In the genomic region with DNA sequence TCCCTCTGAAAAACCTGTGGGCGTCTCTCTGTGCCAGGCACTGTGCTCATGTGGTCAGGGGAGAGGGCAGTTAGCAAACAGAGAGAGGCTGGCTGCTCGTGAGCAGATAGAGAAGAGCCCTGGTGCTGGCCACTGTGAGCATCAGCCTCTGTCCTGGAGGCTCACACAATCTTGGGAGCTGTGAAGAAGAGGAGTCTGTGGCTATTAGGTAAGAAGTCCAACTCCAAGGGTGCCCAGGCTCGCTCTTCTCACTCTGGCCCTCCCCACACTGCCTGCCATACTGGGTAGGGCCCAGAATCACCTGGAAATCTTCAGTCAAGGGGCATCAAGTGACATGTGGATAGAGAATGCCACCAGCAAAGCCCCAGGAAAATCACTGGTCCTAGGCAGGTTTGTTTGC, we compare ENCODE assay signal across 23 cellular contexts. TPM values are rescaled to one million over a fixed set of nuclear protein-coding genes. Genes with fewer than 3 reads are reported as not detected.
DNase-seq lines count a peak whose midpoint lies in the region; ATAC-seq and TF ChIP-seq lines count a peak whose summit lies in the region.
"Had no signal": no experiment of that assay in that cellular context is flagged by ENCODE, and none has a peak within 500 bp of the region (broad histone marks: within the 10 kb centered on the region; RNA-seq: fewer than 3 reads in every experiment).

No MANE protein-coding gene starts in this region.

- no peaks in the 10 kb centered on the region for H3K27me3 ChIP-seq in thyroid gland
- H3K27me3 ChIP-seq: BE2C had no signal

- intact Hi-C loops in Calu3 (cut with micrococcal nuclease; ENCODE audit: unreplicated experiment) (no loop called here), thyroid gland (cut with DNase I) (no loop called here)

- H3K27ac Mint-ChIP-seq in activated naive CD4-positive, alpha-beta T cell treated with anti-CD3 and anti-CD28 coated beads, Interleukin-2, amount 50 U/mL, for 24 hours = peak overlapping the region; percentile 27
- H3K27ac Mint-ChIP-seq in activated CD8-positive, alpha-beta memory T cell treated with anti-CD3 and anti-CD28 coated beads, Interleukin-2, amount 10 ng/mL, durations not matched to agents 7 days and 5 days = no peak overlapping the region
- peak overlapping the region in 5 of 6 donors; percentile 12 to 56 (median 15) for H3K27ac Mint-ChIP-seq in immature natural killer cell
- no peak overlapping the region for H3K27ac Mint-ChIP-seq in Calu3 (ENCODE audit: unreplicated experiment)
- H3K27ac Mint-ChIP-seq: HFFc6 had no signal

- H3K4me1 ChIP-seq in thyroid gland = no peaks in the 10 kb centered on the region
- H3K4me1 ChIP-seq: BE2C had no signal

- no peaks in the 10 kb centered on the region for H3K27me3 Mint-ChIP-seq in activated naive CD4-positive, alpha-beta T cell treated with anti-CD3 and anti-CD28 coated beads, Interleukin-2, amount 50 U/mL, for 24 hours
- H3K27me3 Mint-ChIP-seq in activated CD8-positive, alpha-beta memory T cell treated with anti-CD3 and anti-CD28 coated beads, Interleukin-2, amount 10 ng/mL, durations not matched to agents 7 days and 5 days = no peaks in the 10 kb centered on the region
- peaks cover 0 to 2% (median 2%) of the 10 kb centered on the region in 3 donors for H3K27me3 Mint-ChIP-seq in immature natural killer cell (ENCODE audit: low read depth in 3 of 3)
- peaks cover 51% of the 10 kb centered on the region for H3K27me3 Mint-ChIP-seq in Calu3 (ENCODE audit: unreplicated experiment)
- H3K27me3 Mint-ChIP-seq: CD4-positive, CD25-positive, alpha-beta regulatory T cell had no signal

- no peak overlapping the region for H3K4me3 Mint-ChIP-seq in activated naive CD4-positive, alpha-beta T cell treated with anti-CD3 and anti-CD28 coated beads, Interleukin-2, amount 50 U/mL, for 24 hours
- no peak overlapping the region for H3K4me3 Mint-ChIP-seq in activated CD8-positive, alpha-beta memory T cell treated with anti-CD3 and anti-CD28 coated beads, Interleukin-2, amount 10 ng/mL, durations not matched to agents 7 days and 5 days
- no peak overlapping the region for H3K4me3 Mint-ChIP-seq in immature natural killer cell
- H3K4me3 Mint-ChIP-seq in Calu3 (ENCODE audit: low read depth, unreplicated experiment) = no peak overlapping the region
- H3K4me3 Mint-ChIP-seq: CD4-positive, CD25-positive, alpha-beta regulatory T cell; HFFc6 had no signal

- H3K36me3 Mint-ChIP-seq in activated naive CD4-positive, alpha-beta T cell treated with anti-CD3 and anti-CD28 coated beads, Interleukin-2, amount 50 U/mL, for 24 hours = peaks cover 13% of the 10 kb centered on the region
- peaks cover 10% of the 10 kb centered on the region for H3K36me3 Mint-ChIP-seq in activated CD8-positive, alpha-beta memory T cell treated with anti-CD3 and anti-CD28 coated beads, Interleukin-2, amount 10 ng/mL, durations not matched to agents 7 days and 5 days
- peaks cover 11 to 25% (median 17%) of the 10 kb centered on the region in 3 donors for H3K36me3 Mint-ChIP-seq in immature natural killer cell
- no peaks in the 10 kb centered on the region for H3K36me3 Mint-ChIP-seq in Calu3 (ENCODE audit: insufficient read depth, unreplicated experiment)

- H3K36me3 ChIP-seq in thyroid gland = no peaks in the 10 kb centered on the region
- H3K36me3 ChIP-seq: BE2C had no signal

- H3K4me3 ChIP-seq in thyroid gland (replicated peaks in 1 of 3) = no peak overlapping the region

- CTCF ChIA-PET in activated CD8-positive, alpha-beta memory T cell treated with anti-CD3 and anti-CD28 coated beads, Interleukin-2, amount 10 ng/mL, durations not matched to agents 7 days and 5 days (lab: Charles Lee) = no interaction called here
- CTCF ChIA-PET in Calu3 (lab: Charles Lee) = no interaction called here

- BruUV-seq in Calu3 (replicated peaks; lab: Mats Ljungman, UMichigan) = no TSS peak

- ATAC-seq in activated CD8-positive, alpha-beta memory T cell treated with anti-CD3 and anti-CD28 coated beads, Interleukin-2, amount 10 ng/mL, durations not matched to agents 7 days and 5 days = no peak
- no peak for ATAC-seq in HG03139 (IDR thresholded peaks at IDR 0.05; ENCODE audit: unreplicated experiment)
- ATAC-seq: PC-3 had no signal

- H3K4me1 Mint-ChIP-seq in activated naive CD4-positive, alpha-beta T cell treated with anti-CD3 and anti-CD28 coated beads, Interleukin-2, amount 50 U/mL, for 24 hours = peaks cover 94% of the 10 kb centered on the region
- H3K4me1 Mint-ChIP-seq in activated CD8-positive, alpha-beta memory T cell treated with anti-CD3 and anti-CD28 coated beads, Interleukin-2, amount 10 ng/mL, durations not matched to agents 7 days and 5 days = peaks cover 24% of the 10 kb centered on the region
- peaks cover 26 to 52% of the 10 kb centered on the region in 2 donors for H3K4me1 Mint-ChIP-seq in immature natural killer cell
- peaks cover 11% of the 10 kb centered on the region for H3K4me1 Mint-ChIP-seq in Calu3 (ENCODE audit: low read depth, unreplicated experiment)

- no peaks in the 10 kb centered on the region for H3K9me3 Mint-ChIP-seq in activated naive CD4-positive, alpha-beta T cell treated with anti-CD3 and anti-CD28 coated beads, Interleukin-2, amount 50 U/mL, for 24 hours
- no peaks in the 10 kb centered on the region for H3K9me3 Mint-ChIP-seq in activated CD8-positive, alpha-beta memory T cell treated with anti-CD3 and anti-CD28 coated beads, Interleukin-2, amount 10 ng/mL, durations not matched to agents 7 days and 5 days (ENCODE audit: low read depth)
- H3K9me3 Mint-ChIP-seq in immature natural killer cell (no peaks in the 10 kb centered on the region), Calu3 (ENCODE audit: low read depth, unreplicated experiment) (no peaks in the 10 kb centered on the region)
- H3K9me3 Mint-ChIP-seq: CD4-positive, CD25-positive, alpha-beta regulatory T cell; HFFc6 had no signal

- H3K9me3 ChIP-seq in thyroid gland = no peaks in the 10 kb centered on the region
- H3K9me3 ChIP-seq: BE2C had no signal

- TF ChIP-seq CTCF in Calu3 (IDR thresholded peaks at IDR 0.05; ENCODE audit: unreplicated experiment) (no peak), thyroid gland (IDR thresholded peaks at IDR 0.05) (no peak)

- 83 to 86% methylated on average over 3 of the region's 3 CpGs for WGBS in thyroid gland, 2 donors

- no peak for DNase-seq in activated naive CD4-positive, alpha-beta T cell treated with anti-CD3 and anti-CD28 coated beads, Interleukin-2, amount 50 U/mL, for 16 hours
- peak; percentile 25 for DNase-seq in activated CD8-positive, alpha-beta memory T cell treated with anti-CD3 and anti-CD28 coated beads, Interleukin-2, amount 10 ng/mL, durations not matched to agents 7 days and 5 days
- DNase-seq in immature natural killer cell (no peak), ureter (ENCODE audit: low spot score) (peak; percentile 20), Calu3 (no peak), thyroid gland (no peak)
- DNase-seq: BE2C; CD4-positive, CD25-positive, alpha-beta regulatory T cell; DMS79; H7; HFFc6; KG1; MV-4-11; NCI-H1417; NCI-H187 treated with DMSO at 0.1 percent for 48 hours; NCI-H226; NCI-H524; NCI-H82; PC-3; RPMI8226; SHP77 treated with DMSO at 0.1 percent for 48 hours had no signal

- no peak overlapping the region for H3K27ac ChIP-seq in thyroid gland

- no peak for TF ChIP-seq POLR2A in thyroid gland (IDR thresholded peaks at IDR 0.05)

RNA-seq across cellular contexts. Expression of gene SCML4, which starts 14.1 kb away (rescaled TPM):
- total RNA-seq in activated CD8-positive, alpha-beta memory T cell treated with anti-CD3 and anti-CD28 coated beads, Interleukin-2, amount 10 ng/mL, durations not matched to agents 7 days and 5 days = 10 to 100 TPM; 15.1 to 26.7 TPM
- polyA plus RNA-seq in immature natural killer cell = 10 to 100 TPM; 16.6 to 40.2 (median 21.8) TPM
- total RNA-seq in ureter (4.4 TPM), Calu3 (2022) (not detected in 2 replicates), thyroid gland (1 to 10 TPM in 3 of 4 donors, not detected in 1; 1.1 to 3.4 (median 2.5) TPM)
- total RNA-seq: H7, HFFc6, PC-3 had no signal

Comparison
In these comparisons a context has a peak if more than half of its experiments do, and no peak if none do; other contexts are left out.
1. H3K27ac Mint-ChIP-seq: peak in activated naive CD4-positive, alpha-beta T cell treated with anti-CD3 and anti-CD28 coated beads, Interleukin-2, amount 50 U/mL, for 24 hours (single experiment) and immature natural killer cell (5 of 6); none in activated CD8-positive, alpha-beta memory T cell treated with anti-CD3 and anti-CD28 coated beads, Interleukin-2, amount 10 ng/mL, durations not matched to agents 7 days and 5 days (single experiment) and Calu3 (single experiment).
2. DNase-seq: peak in activated CD8-positive, alpha-beta memory T cell treated with anti-CD3 and anti-CD28 coated beads, Interleukin-2, amount 10 ng/mL, durations not matched to agents 7 days and 5 days (single experiment) and ureter (single experiment); none in activated naive CD4-positive, alpha-beta T cell treated with anti-CD3 and anti-CD28 coated beads, Interleukin-2, amount 50 U/mL, for 16 hours (single experiment), immature natural killer cell (0 of 3), Calu3 (single experiment) and thyroid gland (0 of 2).